In genomic region chr2:234514873-234515638, GRCh38 we compare ENCODE assay signal across 16 cellular contexts. TPM values are rescaled to one million over a fixed set of nuclear protein-coding genes. Genes with fewer than 3 reads are reported as not detected.
DNase-seq lines count a peak whose midpoint lies in the region; ATAC-seq lines count a peak whose summit lies in the region.
"Had no signal": no experiment of that assay in that cellular context is flagged by ENCODE, and none has a peak within 500 bp of the region (broad histone marks: within the 10 kb centered on the region; RNA-seq: fewer than 3 reads in every experiment).

No MANE protein-coding gene starts in this region.

- H2BK5ac ChIP-seq in mesendoderm (ENCODE audit: low read length) = no peak overlapping the region

- no peak overlapping the region for H3K23ac ChIP-seq in mesendoderm (ENCODE audit: low read length)

- H3K4me1 ChIP-seq in mesendoderm (ENCODE audit: control insufficient read depth, low read depth, low read length) = no peaks in the 10 kb centered on the region
- H3K4me1 ChIP-seq: HAP-1 had no signal

- H3K79me2 ChIP-seq in mesendoderm (ENCODE audit: control insufficient read depth, insufficient read depth, low read length) = no peaks in the 10 kb centered on the region

- ATAC-seq in Right ventricle myocardium inferior (peak; percentile 16), left ventricle myocardium superior (no peak), HG02885 (IDR thresholded peaks at IDR 0.05; ENCODE audit: poor library complexity, unreplicated experiment) (no peak)

- H4K5ac ChIP-seq in mesendoderm (ENCODE audit: low read length) = no peak overlapping the region

- H3K79me1 ChIP-seq in mesendoderm (ENCODE audit: low read length) = no peaks in the 10 kb centered on the region

- WGBS in mesendoderm (ENCODE audit: extremely low coverage, insufficient coverage, low lambda C conversion rate) = 100% methylated on average over 3 of the region's 16 CpGs

- H3K4me2 ChIP-seq in mesendoderm (ENCODE audit: low read length) = no peak overlapping the region
- H3K4me2 ChIP-seq: SK-N-SH had no signal

- H3K4me3 ChIP-seq in mesendoderm (ENCODE audit: low read length) = no peak overlapping the region
- H3K4me3 ChIP-seq: HAP-1 had no signal

- no peak overlapping the region for H3K4ac ChIP-seq in mesendoderm (ENCODE audit: low read depth, low read length)

- intact Hi-C loops in Right ventricle myocardium inferior (cut with DNase I) = no loop called here
- intact Hi-C loops in left ventricle myocardium superior (cut with micrococcal nuclease) = no loop called here

- no peaks in the 10 kb centered on the region for H3K27me3 ChIP-seq in mesendoderm (ENCODE audit: insufficient read depth, low read length, poor library complexity)

- H2BK120ac ChIP-seq in mesendoderm (ENCODE audit: low read depth, low read length) = no peak overlapping the region

- H3K36me3 ChIP-seq in mesendoderm (ENCODE audit: control insufficient read depth, insufficient read depth, low read length) = no peaks in the 10 kb centered on the region
- H3K36me3 ChIP-seq: HAP-1 had no signal

- no peak overlapping the region for H3K56ac ChIP-seq in mesendoderm (ENCODE audit: low read length)

- no peak overlapping the region for H3K18ac ChIP-seq in mesendoderm (ENCODE audit: low read length)

- no peak overlapping the region for H3K9ac ChIP-seq in mesendoderm (ENCODE audit: low read length)
- H3K9ac ChIP-seq: SK-N-SH had no signal

- H3K27ac ChIP-seq in mesendoderm (ENCODE audit: low read depth, low read length) = no peak overlapping the region
- H3K27ac ChIP-seq: HL-60 had no signal

- H2BK15ac ChIP-seq in mesendoderm (replicated peaks; ENCODE audit: low read depth) = no peak overlapping the region

- H4K8ac ChIP-seq in mesendoderm (ENCODE audit: low read depth, low read length) = no peak overlapping the region

- H2AK5ac ChIP-seq in mesendoderm (ENCODE audit: low read length) = no peak overlapping the region

- no peak for DNase-seq in Right ventricle myocardium inferior (ENCODE audit: missing footprints)
- no peak for DNase-seq in left ventricle myocardium superior
- DNase-seq in RPMI7951 (ENCODE audit: low read depth) = peak; percentile 60
- DNase-seq in mesendoderm = peak; percentile 19
- DNase-seq in NCI-H510A treated with DMSO at 0.1 percent for 48 hours (lab: John Stamatoyannopoulos, UW) = no peak
- DNase-seq in hypothalamus (lab: John Stamatoyannopoulos, UW) = no peak
- no peak for DNase-seq in iPS-NIHi11 (ENCODE audit: low spot score)
- DNase-seq: C1 segment of cervical spinal cord, NCI-H1092, NCI-H146, NCI-H2081 treated with DMSO at 0.1 percent for 48 hours, NCI-H524 treated with DMSO at 0.1 percent for 48 hours, SK-N-SH had no signal

RNA-seq across cellular contexts. Expression of gene ARL4C, which starts 18.2 kb away (rescaled TPM):
- total RNA-seq in Right ventricle myocardium inferior = 2.5 TPM
- 1.5 TPM for total RNA-seq in left ventricle myocardium superior
- total RNA-seq in RPMI7951 (2014; rRNA removed; shearing (Covaris generic)) = 43.0 and 43.5 TPM in 2 replicates
- 23.7 TPM for polyA plus RNA-seq in mesendoderm (2013, experiment 1 of 2)
- 23.8 TPM for polyA plus RNA-seq in mesendoderm (2013, experiment 2 of 2)

Comparison
In these comparisons a context has a peak if more than half of its experiments do, and no peak if none do; other contexts are left out.
1. DNase-seq: peak in RPMI7951 (single experiment) and mesendoderm (single experiment); none in Right ventricle myocardium inferior (single experiment), left ventricle myocardium superior (single experiment), NCI-H510A treated with DMSO at 0.1 percent for 48 hours (single experiment), hypothalamus (0 of 51) and iPS-NIHi11 (single experiment).
2. RNA of gene ARL4C, which starts 18.2 kb away (total RNA-seq): 43.0 to 43.5 TPM in RPMI7951; 2.5 TPM in Right ventricle myocardium inferior (single experiment) and 1.5 TPM in left ventricle myocardium superior (single experiment); every median in the first group is over 10 times any median in the second.